In the genomic region with DNA sequence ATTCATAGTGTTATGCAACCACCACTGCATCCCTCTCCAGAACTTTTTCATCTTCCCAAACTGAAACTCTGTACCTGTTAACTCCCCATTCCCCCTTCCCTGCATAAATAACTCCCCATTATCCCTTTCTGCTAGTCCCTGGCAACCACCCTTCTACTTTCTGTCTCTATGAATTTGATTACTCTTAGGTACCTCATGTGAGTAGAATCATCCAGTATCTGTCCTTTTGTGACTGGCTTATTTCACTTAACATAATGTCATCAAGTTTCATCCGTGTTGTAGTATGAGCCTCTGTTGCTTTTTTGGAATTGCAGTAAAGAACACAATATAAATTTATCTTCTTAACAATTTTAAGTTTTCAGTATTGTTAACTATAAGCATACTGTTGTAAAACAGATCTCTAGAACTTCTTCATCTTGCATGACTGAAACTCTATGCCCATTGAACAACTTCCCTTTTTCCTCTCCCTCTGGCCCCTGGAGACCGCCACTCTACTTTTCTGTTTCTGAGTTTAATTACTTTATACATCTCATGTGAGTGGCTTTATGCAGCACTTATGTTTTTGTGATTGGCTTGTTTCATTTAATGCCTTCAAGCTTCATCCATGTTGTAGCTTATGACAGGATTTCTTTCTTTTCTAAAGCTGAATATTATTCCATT, we compare ENCODE assay signal across 18 cellular contexts.
DNase-seq lines count a peak whose midpoint lies in the region; ATAC-seq and TF ChIP-seq lines count a peak whose summit lies in the region.
"Had no signal": no experiment of that assay in that cellular context is flagged by ENCODE, and none has a peak within 500 bp of the region (broad histone marks: within the 10 kb centered on the region; RNA-seq: fewer than 3 reads in every experiment).

No MANE protein-coding gene starts in this region.

- POLR2A ChIA-PET in OCI-LY7 (lab: Charles Lee), result interaction anchor here (1.3 kb wide), 1 partner anchor 9 kb away, joined by 3 read pairs; no protein-coding TSS in a partner anchor

- no TSS peak for BruUV-seq in OCI-LY7 (replicated peaks; lab: Mats Ljungman, UMichigan)

- ATAC-seq in GM19328 (IDR thresholded peaks at IDR 0.05; ENCODE audit: unreplicated experiment) (peak; percentile 44), HG03378 (IDR thresholded peaks at IDR 0.05; ENCODE audit: unreplicated experiment) (peak; percentile 56), psoas muscle (no peak)
- ATAC-seq: natural killer cell, WTC11 had no signal

- H3K79me2 ChIP-seq in OCI-LY7 (ENCODE audit: insufficient read depth, low read depth, low read length), result no peaks in the 10 kb centered on the region

- intact Hi-C loops in OCI-LY7 (cut with micrococcal nuclease; ENCODE audit: unreplicated experiment), result no loop called here
- intact Hi-C loops in psoas muscle (cut with DNase I), result no loop called here

- H3K4me3 ChIP-seq in OCI-LY7 (ENCODE audit: low read depth, low read length, poor library complexity, severe bottlenecking) (no peak overlapping the region), psoas muscle (no peak overlapping the region)
- H3K4me3 ChIP-seq: ascending aorta, lower lobe of right lung had no signal

- H3K4me2 ChIP-seq in OCI-LY7 (ENCODE audit: low read length), result no peak overlapping the region

- H3K27ac ChIP-seq in OCI-LY7 (ENCODE audit: low read depth, low read length, poor library complexity, severe bottlenecking) (no peak overlapping the region), psoas muscle (no peak overlapping the region)
- H3K27ac ChIP-seq: ascending aorta, C4-2B, epithelial cell of prostate, lower lobe of right lung had no signal

- no peaks in the 10 kb centered on the region for H4K20me1 ChIP-seq in OCI-LY7 (ENCODE audit: insufficient read depth, low read length)

- no peaks in the 10 kb centered on the region for H3K27me3 ChIP-seq in psoas muscle (ENCODE audit: insufficient read depth in 3 of 3, low read length in 2 of 3)
- H3K27me3 ChIP-seq: ascending aorta had no signal

- no peak for TF ChIP-seq CTCF in OCI-LY7 (conservative IDR thresholded peaks at IDR 0.05; ENCODE audit: low read length)
- TF ChIP-seq CTCF in psoas muscle (IDR thresholded peaks at IDR 0.05), result no peak

- H3K36me3 ChIP-seq in OCI-LY7 (ENCODE audit: insufficient read depth, low read length), result no peaks in the 10 kb centered on the region
- H3K36me3 ChIP-seq in psoas muscle (ENCODE audit: insufficient read depth in 1 of 2, low read depth in 1 of 2), result no peaks in the 10 kb centered on the region
- H3K36me3 ChIP-seq: ascending aorta, lower lobe of right lung had no signal

- CTCF ChIA-PET in OCI-LY7 (lab: Charles Lee; ENCODE audit: unreplicated experiment), result no interaction called here

- H3K9me2 ChIP-seq in OCI-LY7 (ENCODE audit: insufficient read depth, low read length), result no peaks in the 10 kb centered on the region

- no peaks in the 10 kb centered on the region for H3K9me3 ChIP-seq in OCI-LY7 (ENCODE audit: low read length)
- no peaks in the 10 kb centered on the region for H3K9me3 ChIP-seq in psoas muscle
- H3K9me3 ChIP-seq: ascending aorta, lower lobe of right lung had no signal

- WGBS in psoas muscle, 3 donors, result 48 to 86% (median 78%) methylated on average over 2 of the region's 2 CpGs

- H3K4me1 ChIP-seq in OCI-LY7 (ENCODE audit: insufficient read depth, low read length, poor library complexity, severe bottlenecking), result peaks cover 4% of the 10 kb centered on the region
- no peaks in the 10 kb centered on the region for H3K4me1 ChIP-seq in psoas muscle
- H3K4me1 ChIP-seq: ascending aorta, lower lobe of right lung had no signal

- peak; percentile 7 for DNase-seq in OCI-LY7 (ENCODE audit: low spot score)
- DNase-seq in psoas muscle, result no peak
- DNase-seq in NCI-H2029 (lab: John Stamatoyannopoulos, UW), result no peak
- DNase-seq in effector CD8-positive, alpha-beta T cell (lab: John Stamatoyannopoulos, UW), result no peak
- DNase-seq in HuH-7 (ENCODE audit: low spot score), result no peak
- DNase-seq: activated CD8-positive, alpha-beta memory T cell treated with anti-CD3 and anti-CD28 coated beads for 24 hours; activated gamma-delta T cell; lower lobe of right lung; natural killer cell; NCI-H526 treated with DMSO at 0.1 percent for 48 hours; retina; RPMI8226 had no signal

- H2AFZ ChIP-seq in OCI-LY7 (ENCODE audit: low read length), result no peak overlapping the region

Comparison
In these comparisons a context has a peak if more than half of its experiments do, and no peak if none do; other contexts are left out.
1. ATAC-seq: peak in GM19328 (single experiment) and HG03378 (single experiment); none in psoas muscle (0 of 4).